Comparison of ENCODE assay signal across 33 cellular contexts in the genomic region with DNA sequence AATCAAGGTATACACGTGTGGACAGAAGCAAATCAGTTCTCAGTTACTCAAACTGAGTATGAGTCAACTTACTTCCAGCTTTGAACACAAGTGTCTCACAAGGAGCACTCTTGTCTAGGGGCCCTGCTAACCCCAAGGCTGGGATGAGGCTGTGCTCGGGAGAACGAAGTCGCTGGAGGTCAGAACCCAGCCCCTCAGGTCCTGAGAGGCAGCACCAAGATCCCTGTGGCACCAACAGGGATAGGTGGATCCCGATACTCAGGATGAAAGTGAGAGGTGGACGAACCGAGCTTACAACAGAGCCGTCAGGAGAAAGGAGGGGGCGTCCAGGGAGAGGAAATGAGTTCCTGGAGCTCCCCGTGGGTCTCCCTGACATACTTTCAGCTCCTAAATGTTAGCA.
"Had no signal": no experiment of that assay in that cellular context is flagged by ENCODE, and none has a peak within 500 bp of the region (broad histone marks: within the 10 kb centered on the region; RNA-seq: fewer than 3 reads in every experiment).

No MANE protein-coding gene starts in this region.

- H3K4me2 ChIP-seq: KMS-11 had no signal

- H3K27ac ChIP-seq: brain microvascular endothelial cell, KMS-11, Peyer's patch, WERI-Rb-1 had no signal

- H3K9me3 ChIP-seq: Peyer's patch had no signal

- H3K4me1 ChIP-seq: Peyer's patch had no signal

- H3K9ac ChIP-seq: KMS-11 had no signal

- DNase-seq: activated CD4-positive, alpha-beta memory T cell treated with anti-CD3 and anti-CD28 coated beads, Interleukin-2, amount 10 ng/mL, durations not matched to agents 7 days and 5 days; activated CD4-positive, alpha-beta T cell treated with anti-CD3 and anti-CD28 coated beads for 1 hour; activated CD4-positive, alpha-beta T cell treated with anti-CD3 and anti-CD28 coated beads for 48 hours; activated CD4-positive, CD25-positive, alpha-beta regulatory T cell; activated CD8-positive, alpha-beta memory T cell treated with anti-CD3 and anti-CD28 coated beads for 24 hours; activated CD8-positive, alpha-beta memory T cell treated with anti-CD3 and anti-CD28 coated beads, Interleukin-2, amount 10 ng/mL, durations not matched to agents 7 days and 5 days; activated CD8-positive, alpha-beta memory T cell treated with anti-CD3 and anti-CD28 coated beads, Interleukin-2, amount 50 U/mL, for 48 hours; activated effector memory CD4-positive, alpha-beta T cell treated with Interleukin-2 at 50 U/mL for 16 hours; activated naive CD4-positive, alpha-beta T cell treated with anti-CD3 and anti-CD28 coated beads, Interleukin-2, amount 10 ng/mL, durations not matched to agents 7 days and 5 days; activated naive CD8-positive, alpha-beta T cell treated with anti-CD3 and anti-CD28 coated beads, Interleukin-2, amount 50 U/mL, for 24 hours; activated T-cell treated with anti-CD3 and anti-CD28 coated beads, Interleukin-2, amount 50 U/mL, for 48 hours; amniotic stem cell; brain microvascular endothelial cell; caudate nucleus; cerebellar nuclear complex; MM.1S; MV-4-11; NCI-H1092; NCI-H1436 treated with DMSO at 0.1 percent for 48 hours; NCI-H1694 treated with DMSO at 0.1 percent for 48 hours; NCI-H2029; NCI-H345; NCI-H524 treated with DMSO at 0.1 percent for 48 hours; PC-3; Peyer's patch; Right ventricle myocardium superior; RPMI8226; SW 1271; T-helper 1 cell; T-helper 2 cell; T-helper 9 cell; WERI-Rb-1 had no signal

- H3K36me3 ChIP-seq: brain microvascular endothelial cell had no signal

- H3K27me3 ChIP-seq: brain microvascular endothelial cell, Peyer's patch had no signal

- H3K4me3 ChIP-seq: Peyer's patch had no signal

- ATAC-seq: activated CD8-positive, alpha-beta memory T cell treated with anti-CD3 and anti-CD28 coated beads, Interleukin-2, amount 10 ng/mL, durations not matched to agents 7 days and 5 days; activated naive CD8-positive, alpha-beta T cell treated with anti-CD3 and anti-CD28 coated beads, Interleukin-2, amount 50 U/mL, for 24 hours; PC-3 had no signal
